11 cellular contexts compared by ENCODE assay signal in the genomic region with DNA sequence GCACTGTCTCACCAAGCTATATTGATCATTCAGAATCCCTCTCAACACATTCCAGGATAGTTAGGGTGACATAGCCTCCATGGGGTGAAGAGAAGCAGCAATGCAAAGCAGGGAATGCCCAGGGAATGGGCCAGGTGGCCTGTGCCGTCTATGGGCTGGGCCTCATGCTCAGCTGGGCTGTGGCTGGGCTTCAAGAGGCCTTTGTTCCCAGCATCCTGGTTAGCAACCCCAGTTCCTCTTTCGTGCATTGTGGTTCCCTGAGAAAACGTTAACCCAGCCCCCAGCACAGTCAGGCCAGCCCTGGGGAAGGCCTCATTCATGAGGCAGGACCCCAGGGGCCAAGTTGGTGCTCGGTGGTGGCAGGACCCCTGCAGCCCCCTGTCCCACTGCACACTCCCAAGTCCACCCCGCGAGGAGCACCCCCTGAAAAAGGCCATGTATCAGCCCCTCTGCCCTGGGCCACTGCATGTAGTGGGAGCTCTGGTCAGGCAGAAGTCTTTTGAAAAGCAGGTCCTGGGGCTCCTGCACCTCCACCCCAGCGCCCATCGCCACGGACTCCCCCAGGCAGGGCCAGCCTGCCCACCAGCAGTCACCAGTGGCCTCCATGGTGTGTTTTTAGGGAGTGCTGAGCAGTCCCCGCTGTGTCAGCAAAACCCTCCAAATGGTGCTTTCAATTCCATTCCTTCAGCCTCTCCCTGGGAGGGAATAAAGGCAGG. TPM values are rescaled to one million over a fixed set of nuclear protein-coding genes. Genes with fewer than 3 reads are reported as not detected.
DNase-seq lines count a peak whose midpoint lies in the region; ATAC-seq and TF ChIP-seq lines count a peak whose summit lies in the region.
"Had no signal": no experiment of that assay in that cellular context is flagged by ENCODE, and none has a peak within 500 bp of the region (broad histone marks: within the 10 kb centered on the region; RNA-seq: fewer than 3 reads in every experiment).

No MANE protein-coding gene starts in this region.

- intact Hi-C loops in dendritic cell treated with granulocyte-macrophage colony-stimulating factor and Interleukin-4, amounts not matched to agents 40 ng/mL and 50 ng/mL, for 4 days (cut with micrococcal nuclease) = loop anchor here (1.0 kb wide), 1 partner anchor 9 kb away; no protein-coding TSS in a partner anchor
- intact Hi-C loops in natural killer cell (cut with micrococcal nuclease) = loop anchor here (2.0 kb wide), 2 partner anchors 21 kb away; no protein-coding TSS in a partner anchor

- no peaks in the 10 kb centered on the region for H3K9me3 Mint-ChIP-seq in CD8-positive, alpha-beta memory T cell
- H3K9me3 Mint-ChIP-seq in dendritic cell treated with granulocyte-macrophage colony-stimulating factor and Interleukin-4, amounts not matched to agents 40 ng/mL and 50 ng/mL, for 4 days = peaks cover 2% of the 10 kb centered on the region
- no peaks in the 10 kb centered on the region for H3K9me3 Mint-ChIP-seq in natural killer cell

- ATAC-seq in natural killer cell = no peak
- ATAC-seq in HG03442 (IDR thresholded peaks at IDR 0.05; ENCODE audit: unreplicated experiment) = no peak
- ATAC-seq in activated CD4-positive, CD25-positive, alpha-beta regulatory T cell treated with anti-CD3 and anti-CD28 coated beads, Interleukin-2, amount 50 U/mL, for 24 hours = no peak

- peak overlapping the region; percentile 93 to 99 (median 96) for H3K27ac Mint-ChIP-seq in CD8-positive, alpha-beta memory T cell
- peak overlapping the region; percentile 88 for H3K27ac Mint-ChIP-seq in dendritic cell treated with granulocyte-macrophage colony-stimulating factor and Interleukin-4, amounts not matched to agents 40 ng/mL and 50 ng/mL, for 4 days
- peak overlapping the region; percentile 96 for H3K27ac Mint-ChIP-seq in natural killer cell

- peaks cover 10% of the 10 kb centered on the region for H3K36me3 ChIP-seq in CD8-positive, alpha-beta memory T cell (ENCODE audit: insufficient read depth, low read length)

- DNase-seq in CD8-positive, alpha-beta memory T cell = no peak
- peak; percentile 90 to 94 for DNase-seq in Kasumi-1 (lab: John Stamatoyannopoulos, UW)
- DNase-seq in natural killer cell = no peak
- no peak for DNase-seq in glomerular visceral epithelial cell (ENCODE audit: extremely low spot score)
- DNase-seq in NCI-H2227 treated with DMSO at 0.1 percent for 48 hours (lab: John Stamatoyannopoulos, UW) = no peak
- DNase-seq: amniotic stem cell, NCI-H1417 treated with DMSO at 0.1 percent for 48 hours had no signal

- no peaks in the 10 kb centered on the region for H3K27me3 Mint-ChIP-seq in CD8-positive, alpha-beta memory T cell
- no peaks in the 10 kb centered on the region for H3K27me3 Mint-ChIP-seq in dendritic cell treated with granulocyte-macrophage colony-stimulating factor and Interleukin-4, amounts not matched to agents 40 ng/mL and 50 ng/mL, for 4 days
- no peaks in the 10 kb centered on the region for H3K27me3 Mint-ChIP-seq in natural killer cell (ENCODE audit: low read depth in 2 of 2)

- H3K4me3 ChIP-seq in CD8-positive, alpha-beta memory T cell (ENCODE audit: low read length) = peak overlapping the region; percentile 38

- H3K27ac ChIP-seq in CD8-positive, alpha-beta memory T cell (ENCODE audit: low read depth, low read length) = peak overlapping the region; percentile 60

- H3K9me3 ChIP-seq in CD8-positive, alpha-beta memory T cell (ENCODE audit: low read length) = no peaks in the 10 kb centered on the region

- peaks cover 99% of the 10 kb centered on the region for H3K4me1 ChIP-seq in CD8-positive, alpha-beta memory T cell (ENCODE audit: insufficient read depth, low read length)

- H3K27me3 ChIP-seq in CD8-positive, alpha-beta memory T cell (ENCODE audit: insufficient read depth, low read length, poor library complexity, severe bottlenecking) = no peaks in the 10 kb centered on the region

- H3K4me1 Mint-ChIP-seq in CD8-positive, alpha-beta memory T cell = peaks cover 94 to 98% (median 96%) of the 10 kb centered on the region in 3 donors
- peaks cover 100% of the 10 kb centered on the region for H3K4me1 Mint-ChIP-seq in dendritic cell treated with granulocyte-macrophage colony-stimulating factor and Interleukin-4, amounts not matched to agents 40 ng/mL and 50 ng/mL, for 4 days (ENCODE audit: low read depth)
- H3K4me1 Mint-ChIP-seq in natural killer cell = peaks cover 82 to 94% of the 10 kb centered on the region in 2 donors

- CTCF ChIA-PET in CD8-positive, alpha-beta memory T cell (lab: Charles Lee) = interaction anchor here (0.8 to 10.4 kb wide), 12 partner anchors 8 to 49 kb away, joined by 3 to 152 read pairs (median 8); a partner anchor contains a TSS

- POLR2A ChIA-PET in CD8-positive, alpha-beta memory T cell (lab: Charles Lee) = interaction anchor here (0.8 to 5.3 kb wide), 18 partner anchors 8 to 429 kb away, joined by 3 to 25 read pairs (median 4); a partner anchor contains a TSS

- TF ChIP-seq CTCF in natural killer cell (IDR thresholded peaks at IDR 0.05) = no peak

- H3K36me3 Mint-ChIP-seq in CD8-positive, alpha-beta memory T cell = peaks cover 0 to 35% (median 14%) of the 10 kb centered on the region in 3 donors
- H3K36me3 Mint-ChIP-seq in dendritic cell treated with granulocyte-macrophage colony-stimulating factor and Interleukin-4, amounts not matched to agents 40 ng/mL and 50 ng/mL, for 4 days (ENCODE audit: low read depth) = peaks cover 41% of the 10 kb centered on the region
- H3K36me3 Mint-ChIP-seq in natural killer cell = no peaks in the 10 kb centered on the region

- peak overlapping the region in 6 of 7 donors; percentile 65 to 87 (median 78) for H3K4me3 Mint-ChIP-seq in CD8-positive, alpha-beta memory T cell
- no peak overlapping the region for H3K4me3 Mint-ChIP-seq in dendritic cell treated with granulocyte-macrophage colony-stimulating factor and Interleukin-4, amounts not matched to agents 40 ng/mL and 50 ng/mL, for 4 days
- H3K4me3 Mint-ChIP-seq in natural killer cell = peak overlapping the region; percentile 84

RNA-seq across cellular contexts. Expression of a gene that starts 25.4 kb away (rescaled TPM):
- total RNA-seq in CD8-positive, alpha-beta memory T cell = 10 to 100 TPM; 59.6 to 61.4 TPM
- polyA plus RNA-seq in CD8-positive, alpha-beta memory T cell = 349 TPM
- 100 to 1,000 TPM; 134 to 193 (median 178) TPM for total RNA-seq in natural killer cell

RNA-seq across cellular contexts. Expression of a gene that starts 28.4 kb away (rescaled TPM):
- total RNA-seq in CD8-positive, alpha-beta memory T cell = under 1 TPM; 0.04 to 0.11 TPM
- polyA plus RNA-seq in CD8-positive, alpha-beta memory T cell = 0.23 TPM
- under 1 TPM; 0.14 to 0.52 (median 0.40) TPM for total RNA-seq in natural killer cell
- total RNA-seq: osteocyte had no signal

Comparison
In these comparisons a context has a peak if more than half of its experiments do, and no peak if none do; other contexts are left out.
1. DNase-seq: peak in Kasumi-1 (2 of 2); none in CD8-positive, alpha-beta memory T cell (0 of 5), natural killer cell (single experiment), glomerular visceral epithelial cell (single experiment) and NCI-H2227 treated with DMSO at 0.1 percent for 48 hours (single experiment).
2. Peak in every context shown above with its lines, with median percentiles within 50 percentile points of each other: H3K27ac Mint-ChIP-seq.